18 cellular contexts compared by ENCODE assay signal in the genomic region with DNA sequence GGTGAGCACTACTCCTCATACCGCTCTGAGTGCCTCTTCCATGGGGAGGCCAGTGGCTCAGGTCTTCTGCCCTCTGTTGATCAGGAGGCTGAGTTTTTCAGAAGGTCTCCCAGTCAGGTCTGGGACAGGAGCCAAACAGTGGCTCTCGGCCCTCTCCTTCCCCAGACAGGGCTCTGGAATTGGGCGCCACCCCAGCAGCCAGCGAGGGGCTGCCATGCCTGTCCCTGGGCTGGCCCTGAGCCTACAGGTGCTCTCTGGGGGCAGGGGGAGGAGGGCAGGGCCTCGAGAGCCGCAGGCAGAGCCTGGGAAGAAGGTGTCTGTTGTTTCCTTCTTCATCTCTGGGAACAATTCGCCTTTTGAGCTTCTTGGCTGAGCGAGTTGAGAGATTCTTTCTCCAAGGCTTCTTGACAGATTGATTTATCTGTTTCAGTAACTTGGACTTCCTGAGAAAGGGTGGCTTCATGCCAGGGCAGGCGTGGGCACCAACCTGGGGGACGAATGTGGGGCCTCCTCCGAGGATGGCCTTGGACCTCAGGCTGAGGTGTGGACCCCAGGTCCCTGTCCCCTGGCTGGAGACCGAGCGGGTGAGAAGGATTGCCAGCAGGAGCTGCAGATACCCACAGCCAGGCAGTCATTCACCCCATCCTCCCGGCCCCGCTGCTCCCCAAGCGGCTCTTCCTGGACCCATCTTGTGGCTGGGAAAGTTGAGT.
DNase-seq lines count a peak whose midpoint lies in the region; ATAC-seq and TF ChIP-seq lines count a peak whose summit lies in the region.
"Had no signal": no experiment of that assay in that cellular context is flagged by ENCODE, and none has a peak within 500 bp of the region (broad histone marks: within the 10 kb centered on the region; RNA-seq: fewer than 3 reads in every experiment).

No MANE protein-coding gene starts in this region.

- peak overlapping the region; percentile 29; the same call in 1 of the 2 replicates for H3K27ac Mint-ChIP-seq in HFFc6
- no peak overlapping the region for H3K27ac Mint-ChIP-seq in stimulated activated naive CD8-positive, alpha-beta T cell treated with anti-CD3 and anti-CD28 coated beads, Interleukin-15, amount 100 ng/mL, for 72 hours
- H3K27ac Mint-ChIP-seq in activated T-helper 2 cell treated with anti-CD3 and anti-CD28 coated beads, Interferon-gamma antibody, Interleukin-2, Interleukin-4, amounts not matched to agents 10 μg/mL and 5 μg/mL and 100 μg/mL, durations not matched to agents 14 hours and 24 hours and 36 hours: no peak overlapping the region
- H3K27ac Mint-ChIP-seq: CD14-positive monocyte, GM23338 had no signal

- H3K4me3 ChIP-seq in BLaER1 treated with 17β-estradiol and CSF1 and Interleukin-3, amounts not matched to agents 10 nM and 100 nM: no peak overlapping the region
- H3K4me3 ChIP-seq in choroid plexus epithelial cell (ENCODE audit: low read depth, low read length): no peak overlapping the region
- H3K4me3 ChIP-seq in sigmoid colon: no peak overlapping the region
- H3K4me3 ChIP-seq in upper lobe of left lung: no peak overlapping the region
- H3K4me3 ChIP-seq: GM23338 had no signal

- H3K9me3 ChIP-seq in BLaER1 treated with 17β-estradiol and CSF1 and Interleukin-3, amounts not matched to agents 10 nM and 100 nM (replicated peaks in 1 of 11): peaks cover 13 to 21% (median 19%) of the 10 kb centered on the region in 11 experiments
- peaks cover 0 to 5% (median 0%) of the 10 kb centered on the region in 4 donors for H3K9me3 ChIP-seq in sigmoid colon
- H3K9me3 ChIP-seq in upper lobe of left lung: peaks cover 0 to 9% (median 1%) of the 10 kb centered on the region in 4 donors

- TF ChIP-seq CTCF in HFFc6 (IDR thresholded peaks at IDR 0.05): peak; percentile 18; the same call in 1 of the 2 replicates
- peak; percentile 6 for TF ChIP-seq CTCF in choroid plexus epithelial cell (conservative IDR thresholded peaks at IDR 0.05; ENCODE audit: low read depth, low read length)
- no peak for TF ChIP-seq CTCF in sigmoid colon (IDR thresholded peaks at IDR 0.05)
- no peak for TF ChIP-seq CTCF in upper lobe of left lung (IDR thresholded peaks at IDR 0.05)

- H3K4me1 Mint-ChIP-seq in HFFc6 (ENCODE audit: low read depth): peaks cover 44% of the 10 kb centered on the region
- peaks cover 10% of the 10 kb centered on the region for H3K4me1 Mint-ChIP-seq in stimulated activated naive CD8-positive, alpha-beta T cell treated with anti-CD3 and anti-CD28 coated beads, Interleukin-15, amount 100 ng/mL, for 72 hours
- no peaks in the 10 kb centered on the region for H3K4me1 Mint-ChIP-seq in activated T-helper 2 cell treated with anti-CD3 and anti-CD28 coated beads, Interferon-gamma antibody, Interleukin-2, Interleukin-4, amounts not matched to agents 10 μg/mL and 5 μg/mL and 100 μg/mL, durations not matched to agents 14 hours and 24 hours and 36 hours (ENCODE audit: low read depth)
- H3K4me1 Mint-ChIP-seq: CD14-positive monocyte had no signal

- H4K20me1 ChIP-seq in BLaER1 treated with 17β-estradiol and CSF1 and Interleukin-3, amounts not matched to agents 10 nM and 100 nM: no peaks in the 10 kb centered on the region

- ATAC-seq in upper lobe of left lung (ENCODE audit: low FRiP score in 2 of 2) (no peak), GM18867 (IDR thresholded peaks at IDR 0.05; ENCODE audit: unreplicated experiment) (no peak)
- ATAC-seq in stimulated activated naive CD8-positive, alpha-beta T cell treated with anti-CD3 and anti-CD28 coated beads, Interleukin-15, amount 100 ng/mL, for 72 hours: no peak
- ATAC-seq: GM23338 had no signal

- H3K27me3 Mint-ChIP-seq in HFFc6 (ENCODE audit: insufficient read depth): peaks cover 5% of the 10 kb centered on the region
- H3K27me3 Mint-ChIP-seq in stimulated activated naive CD8-positive, alpha-beta T cell treated with anti-CD3 and anti-CD28 coated beads, Interleukin-15, amount 100 ng/mL, for 72 hours: peaks cover 60% of the 10 kb centered on the region
- H3K27me3 Mint-ChIP-seq in activated T-helper 2 cell treated with anti-CD3 and anti-CD28 coated beads, Interferon-gamma antibody, Interleukin-2, Interleukin-4, amounts not matched to agents 10 μg/mL and 5 μg/mL and 100 μg/mL, durations not matched to agents 14 hours and 24 hours and 36 hours (ENCODE audit: low read depth): peaks cover 21% of the 10 kb centered on the region

- H3K27me3 ChIP-seq in BLaER1 treated with 17β-estradiol and CSF1 and Interleukin-3, amounts not matched to agents 10 nM and 100 nM: peaks cover 0 to 6% (median 0%) of the 10 kb centered on the region in 11 experiments; a peak in 6 of 22 replicates
- H3K27me3 ChIP-seq in sigmoid colon (peaks cover 0 to 31% (median 21%) of the 10 kb centered on the region in 3 donors), upper lobe of left lung (peaks cover 0 to 2% (median 0%) of the 10 kb centered on the region in 4 donors)

- DNase-seq in HFFc6 (no peak), choroid plexus epithelial cell (ENCODE audit: low read depth) (no peak), sigmoid colon (peak; percentile 50), upper lobe of left lung (no peak)
- no peak for DNase-seq in stimulated activated naive CD8-positive, alpha-beta T cell treated with anti-CD3 and anti-CD28 coated beads, Interleukin-15, amount 100 ng/mL, for 72 hours
- no peak for DNase-seq in activated T-helper 2 cell treated with anti-CD3 and anti-CD28 coated beads, Interferon-gamma antibody, Interleukin-2, Interleukin-4, amounts not matched to agents 10 μg/mL and 5 μg/mL and 100 μg/mL, durations not matched to agents 14 hours and 24 hours and 36 hours (ENCODE audit: low spot score)
- DNase-seq: Caco-2; Karpas-422; MM.1S; NCI-H1105; NCI-H1694 treated with DMSO at 0.1 percent for 48 hours; NCI-H226; NCI-H526 treated with DMSO at 0.1 percent for 48 hours; NK-92 treated with Interleukin-12 subunit alpha and Interleukin-12 subunit beta, amount 100 ng/mL, for 24 hours had no signal

- no peak overlapping the region for H3K9ac ChIP-seq in BLaER1 treated with 17β-estradiol and CSF1 and Interleukin-3, amounts not matched to agents 10 nM and 100 nM

- peaks cover 24 to 37% (median 31%) of the 10 kb centered on the region in 10 experiments for H3K4me1 ChIP-seq in BLaER1 treated with 17β-estradiol and CSF1 and Interleukin-3, amounts not matched to agents 10 nM and 100 nM
- no peaks in the 10 kb centered on the region for H3K4me1 ChIP-seq in sigmoid colon
- H3K4me1 ChIP-seq in upper lobe of left lung: peaks cover 8 to 19% (median 12%) of the 10 kb centered on the region in 4 donors

- TF ChIP-seq POLR2A in sigmoid colon (IDR thresholded peaks at IDR 0.05) (no peak), upper lobe of left lung (IDR thresholded peaks at IDR 0.05) (no peak)

- H3K4me2 ChIP-seq in BLaER1 treated with 17β-estradiol and CSF1 and Interleukin-3, amounts not matched to agents 10 nM and 100 nM: peak overlapping the region; percentile 66 to 85 (median 71)
- H3K4me2 ChIP-seq: GM23338 had no signal

- TF ChIP-seq EP300 in sigmoid colon (IDR thresholded peaks at IDR 0.05): no peak
- no peak for TF ChIP-seq EP300 in upper lobe of left lung (IDR thresholded peaks at IDR 0.05)

- peak overlapping the region in 4 of 11 experiments; percentile 54 to 68 (median 64); a peak in 7 of 22 replicates for H3K27ac ChIP-seq in BLaER1 treated with 17β-estradiol and CSF1 and Interleukin-3, amounts not matched to agents 10 nM and 100 nM
- no peak overlapping the region for H3K27ac ChIP-seq in sigmoid colon
- no peak overlapping the region for H3K27ac ChIP-seq in upper lobe of left lung

- H3K4me3 Mint-ChIP-seq in HFFc6: no peak overlapping the region
- no peak overlapping the region for H3K4me3 Mint-ChIP-seq in stimulated activated naive CD8-positive, alpha-beta T cell treated with anti-CD3 and anti-CD28 coated beads, Interleukin-15, amount 100 ng/mL, for 72 hours
- H3K4me3 Mint-ChIP-seq in activated T-helper 2 cell treated with anti-CD3 and anti-CD28 coated beads, Interferon-gamma antibody, Interleukin-2, Interleukin-4, amounts not matched to agents 10 μg/mL and 5 μg/mL and 100 μg/mL, durations not matched to agents 14 hours and 24 hours and 36 hours (ENCODE audit: low read depth): no peak overlapping the region
- H3K4me3 Mint-ChIP-seq: GM23338 had no signal

- H3K36me3 Mint-ChIP-seq in HFFc6 (ENCODE audit: low read depth): peaks cover 20% of the 10 kb centered on the region
- H3K36me3 Mint-ChIP-seq in activated T-helper 2 cell treated with anti-CD3 and anti-CD28 coated beads, Interferon-gamma antibody, Interleukin-2, Interleukin-4, amounts not matched to agents 10 μg/mL and 5 μg/mL and 100 μg/mL, durations not matched to agents 14 hours and 24 hours and 36 hours (ENCODE audit: low read depth): no peaks in the 10 kb centered on the region
- H3K36me3 Mint-ChIP-seq: CD14-positive monocyte had no signal

- no peaks in the 10 kb centered on the region for H3K36me3 ChIP-seq in BLaER1 treated with 17β-estradiol and CSF1 and Interleukin-3, amounts not matched to agents 10 nM and 100 nM
- H3K36me3 ChIP-seq in sigmoid colon (no peaks in the 10 kb centered on the region), upper lobe of left lung (no peaks in the 10 kb centered on the region)

- intact Hi-C loops in sigmoid colon (cut with DNase I): no loop called here
- intact Hi-C loops in activated T-helper 2 cell treated with anti-CD3 and anti-CD28 coated beads, Interferon-gamma antibody, Interleukin-2, Interleukin-4, amounts not matched to agents 10 μg/mL and 5 μg/mL and 100 μg/mL, durations not matched to agents 14 hours and 24 hours and 36 hours (cut with micrococcal nuclease): no loop called here

- 57 to 77% methylated on average over 16 of the region's 16 CpGs for WGBS in sigmoid colon, 2 donors
- 51 to 63% methylated on average over 8 to 16 of the region's 16 CpGs for WGBS in upper lobe of left lung, 2 donors

- H3K9me3 Mint-ChIP-seq in HFFc6: peaks cover 22% of the 10 kb centered on the region
- peaks cover 10 to 16% of the 10 kb centered on the region in 2 donors for H3K9me3 Mint-ChIP-seq in stimulated activated naive CD8-positive, alpha-beta T cell treated with anti-CD3 and anti-CD28 coated beads, Interleukin-15, amount 100 ng/mL, for 72 hours
- H3K9me3 Mint-ChIP-seq in activated T-helper 2 cell treated with anti-CD3 and anti-CD28 coated beads, Interferon-gamma antibody, Interleukin-2, Interleukin-4, amounts not matched to agents 10 μg/mL and 5 μg/mL and 100 μg/mL, durations not matched to agents 14 hours and 24 hours and 36 hours: peaks cover 6% of the 10 kb centered on the region

Comparison
In these comparisons a context has a peak if more than half of its experiments do, and no peak if none do; other contexts are left out.
1. CTCF ChIP-seq: peak in HFFc6 (single experiment) and choroid plexus epithelial cell (single experiment); none in sigmoid colon (0 of 4) and upper lobe of left lung (0 of 6).